Comparison of ENCODE assay signal across 3 cellular contexts in genomic region chr20:58549681-58550542, GRCh38.
TF ChIP-seq lines count a peak whose summit lies in the region.

No MANE protein-coding gene starts in this region.

TF ChIP-seq in SK-N-SH, 30 proteins besides CTCF, POLR2A, EP300 and RAD21:
- TF ChIP-seq ZBTB33 (IDR thresholded peaks at IDR 0.05; ENCODE audit: borderline replicate concordance, low read depth) (no peak), SIN3A (IDR thresholded peaks at IDR 0.05; ENCODE audit: borderline replicate concordance, low read depth, low read length) (no peak), POLR2AphosphoS5 (IDR thresholded peaks at IDR 0.05; ENCODE audit: low read depth, low read length) (no peak)

TF ChIP-seq in SK-N-SH treated with all-trans-retinoic acid at 6 μM for 48 hours, 23 proteins besides CTCF, POLR2A, EP300 and RAD21:
- TF ChIP-seq CSRNP3 (CRISPR knock-in tag; IDR thresholded peaks at IDR 0.05) (no peak), PATZ1 (CRISPR knock-in tag; IDR thresholded peaks at IDR 0.05; ENCODE audit: borderline replicate concordance) (no peak), RARB (CRISPR knock-in tag; IDR thresholded peaks at IDR 0.05) (no peak), ISL1 (CRISPR knock-in tag; IDR thresholded peaks at IDR 0.05) (no peak), ZC3H10 (CRISPR knock-in tag; IDR thresholded peaks at IDR 0.05) (no peak), ZFP3 (CRISPR knock-in tag; IDR thresholded peaks at IDR 0.05) (no peak), TOX (CRISPR knock-in tag; IDR thresholded peaks at IDR 0.05; ENCODE audit: borderline replicate concordance) (no peak), CSDC2 (CRISPR knock-in tag; IDR thresholded peaks at IDR 0.05) (no peak), GLIS3 (CRISPR knock-in tag; IDR thresholded peaks at IDR 0.05) (no peak), SNAI2 (CRISPR knock-in tag; IDR thresholded peaks at IDR 0.05) (no peak), BACH2 (CRISPR knock-in tag; IDR thresholded peaks at IDR 0.05; ENCODE audit: borderline replicate concordance) (no peak), ZFP30 (CRISPR knock-in tag; IDR thresholded peaks at IDR 0.05) (no peak)
TF ChIP-seq in SK-N-SH treated with all-trans-retinoic acid at 6 μM for 48 hours: peak in this region for 0.

TF ChIP-seq in K562, 482 proteins besides CTCF, POLR2A, EP300 and RAD21:
- no peak for TF ChIP-seq RAD51 (IDR thresholded peaks at IDR 0.05; ENCODE audit: borderline replicate concordance, low read depth)
- TF ChIP-seq HMGXB4 (CRISPR knock-in tag; IDR thresholded peaks at IDR 0.05): no peak
- TF ChIP-seq MXI1 (IDR thresholded peaks at IDR 0.05; ENCODE audit: low read depth, low read length): no peak
- TF ChIP-seq CCAR2 (IDR thresholded peaks at IDR 0.05; ENCODE audit: low read depth, low read length): no peak
